In genomic region chr3:171834461-171834801, GRCh38 we compare ENCODE assay signal across 1 cellular context.
TF ChIP-seq lines count a peak whose summit lies in the region.

No MANE protein-coding gene starts in this region.

TF ChIP-seq in endothelial cell of umbilical vein, 7 proteins besides CTCF, POLR2A, EP300 and RAD21:
- no peak for TF ChIP-seq MAX (IDR thresholded peaks at IDR 0.05; ENCODE audit: insufficient read depth, insufficient read length)
- no peak for TF ChIP-seq JUN (IDR thresholded peaks at IDR 0.05; ENCODE audit: borderline replicate concordance, insufficient read depth, insufficient read length, low read depth)
- no peak for TF ChIP-seq EZH2 (IDR thresholded peaks at IDR 0.05; ENCODE audit: borderline replicate concordance, low read depth, low read length, severe bottlenecking)
- TF ChIP-seq FOS (IDR thresholded peaks at IDR 0.05; ENCODE audit: borderline replicate concordance, insufficient read depth, low read length): no peak
- TF ChIP-seq GATA2 (IDR thresholded peaks at IDR 0.05; ENCODE audit: insufficient read depth, insufficient read length, low read depth, low read length): no peak
- TF ChIP-seq POLR2AphosphoS5 (IDR thresholded peaks at IDR 0.05; ENCODE audit: insufficient read depth, low read depth, low read length): no peak
- no peak for TF ChIP-seq MYC (IDR thresholded peaks at IDR 0.05; ENCODE audit: low read depth, low read length)
